ENCODE assay signal across 8 cellular contexts in the genomic region with DNA sequence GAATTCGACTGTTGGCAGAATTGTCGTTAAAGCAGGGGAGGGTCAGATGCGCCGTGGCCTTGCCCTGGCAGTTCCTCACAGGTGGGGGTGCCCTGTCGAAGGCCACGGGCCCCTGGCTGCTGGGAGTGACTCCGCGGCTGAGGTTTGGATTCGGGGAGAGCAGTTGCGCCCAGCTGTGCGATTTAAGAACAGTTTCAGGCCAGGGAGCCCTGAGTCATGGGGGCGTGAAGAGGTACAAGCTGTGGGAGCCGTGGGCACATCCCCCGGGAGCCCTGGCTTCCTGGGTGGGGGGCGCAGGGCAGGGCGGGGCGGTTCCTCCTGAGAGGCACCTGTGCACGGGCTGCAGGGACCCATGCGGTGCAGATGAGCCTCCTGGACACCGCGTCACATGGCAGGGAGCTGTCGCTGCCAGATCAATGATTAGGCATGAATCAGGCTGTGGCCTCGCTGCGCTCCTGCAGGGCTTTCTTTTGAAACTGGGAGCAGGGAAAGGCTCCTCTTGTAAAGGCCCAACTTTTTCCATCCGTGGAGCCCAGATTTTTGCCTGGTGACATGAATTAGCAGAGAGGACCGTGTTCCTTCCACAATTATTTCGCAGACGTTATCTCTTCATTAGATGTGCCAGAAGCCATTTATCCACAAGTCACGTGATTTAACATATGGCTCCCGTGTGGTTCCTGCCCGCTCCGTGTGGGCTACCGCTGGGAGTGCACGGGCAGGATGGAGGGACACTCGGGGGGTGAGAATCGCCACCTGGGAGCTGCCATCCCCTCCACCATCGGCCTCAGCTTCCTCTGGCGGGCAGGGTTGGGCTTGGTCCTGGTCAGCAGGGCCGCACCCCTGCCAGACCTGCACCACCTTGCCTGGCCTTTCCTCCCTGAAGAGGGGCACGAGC. TPM values are rescaled to one million over a fixed set of nuclear protein-coding genes. Genes with fewer than 3 reads are reported as not detected.
A peak's percentile ranks its signal among the peaks of the same experiment; 100 is the strongest.
DNase-seq lines count a peak whose midpoint lies in the region; ATAC-seq and TF ChIP-seq lines count a peak whose summit lies in the region.

No MANE protein-coding gene starts in this region.

- H3K4me1 Mint-ChIP-seq in activated naive CD8-positive, alpha-beta T cell treated with anti-CD3 and anti-CD28 coated beads for 36 hours = peaks cover 5% of the 10 kb centered on the region

- in situ Hi-C loops in HAP-1 (cut with MboI; ENCODE audit: low sequenced_read_pairs) = no loop called here

- no peaks in the 10 kb centered on the region for H3K9me3 ChIP-seq in HAP-1

- H3K36me3 ChIP-seq in HAP-1 (replicated peaks) = peaks cover 6% of the 10 kb centered on the region

- H3K9me3 Mint-ChIP-seq in activated naive CD8-positive, alpha-beta T cell treated with anti-CD3 and anti-CD28 coated beads for 36 hours = no peaks in the 10 kb centered on the region

- H3K27me3 ChIP-seq in HAP-1 (ENCODE audit: low read depth) = no peaks in the 10 kb centered on the region

- DNase-seq in DMS 273 treated with DMSO at 0.1 percent for 48 hours (lab: John Stamatoyannopoulos, UW) (peak; percentile 2), HAP-1 (ENCODE audit: low spot score in 2 of 2) (peak; percentile 44 to 59), NCI-H526 treated with DMSO at 0.1 percent for 48 hours (lab: John Stamatoyannopoulos, UW) (peak; percentile 24), left cardiac atrium (peak; percentile 65), retinal pigment epithelial cell (ENCODE audit: low read depth) (no peak), DMS114 treated with DMSO at 0.1 percent for 48 hours (lab: John Stamatoyannopoulos, UW; ENCODE audit: unreplicated experiment) (no peak)
- DNase-seq in activated naive CD8-positive, alpha-beta T cell treated with anti-CD3 and anti-CD28 coated beads for 36 hours = peak; percentile 45

- H3K27ac Mint-ChIP-seq in activated naive CD8-positive, alpha-beta T cell treated with anti-CD3 and anti-CD28 coated beads for 36 hours = peak overlapping the region; percentile 79

- H3K4me3 ChIP-seq in HAP-1 (peak overlapping the region; percentile 47), retinal pigment epithelial cell (ENCODE audit: low read length) (peak overlapping the region; percentile 62)

- no peaks in the 10 kb centered on the region for H3K27me3 Mint-ChIP-seq in activated naive CD8-positive, alpha-beta T cell treated with anti-CD3 and anti-CD28 coated beads for 36 hours

- intact Hi-C loops in left cardiac atrium (cut with DNase I) = no loop called here

- no peak for TF ChIP-seq CTCF in retinal pigment epithelial cell (conservative IDR thresholded peaks at IDR 0.05; ENCODE audit: low read depth, low read length)

- H3K4me1 ChIP-seq in HAP-1 = peaks cover 8% of the 10 kb centered on the region

- peak overlapping the region; percentile 81 for H3K4me3 Mint-ChIP-seq in activated naive CD8-positive, alpha-beta T cell treated with anti-CD3 and anti-CD28 coated beads for 36 hours

- H3K36me3 Mint-ChIP-seq in activated naive CD8-positive, alpha-beta T cell treated with anti-CD3 and anti-CD28 coated beads for 36 hours = no peaks in the 10 kb centered on the region

- ATAC-seq in left cardiac atrium (peak in 1 of 2 donors; percentile 9), HG03097 (IDR thresholded peaks at IDR 0.05; ENCODE audit: low FRiP score, unreplicated experiment) (no peak)

RNA-seq across cellular contexts. Expression of a gene that starts 0.9 kb away (rescaled TPM):
- total RNA-seq in activated naive CD8-positive, alpha-beta T cell treated with anti-CD3 and anti-CD28 coated beads for 36 hours = 1 to 10 TPM; 2.9 to 3.1 TPM
- 10 to 100 TPM; 11.8 to 12.7 TPM for total RNA-seq in left cardiac atrium

Comparison
In these comparisons a context has a peak if more than half of its experiments do, and no peak if none do; other contexts are left out.
1. DNase-seq: peak in DMS 273 treated with DMSO at 0.1 percent for 48 hours (single experiment), HAP-1 (2 of 2), NCI-H526 treated with DMSO at 0.1 percent for 48 hours (single experiment), activated naive CD8-positive, alpha-beta T cell treated with anti-CD3 and anti-CD28 coated beads for 36 hours (single experiment) and left cardiac atrium (single experiment); none in retinal pigment epithelial cell (single experiment) and DMS114 treated with DMSO at 0.1 percent for 48 hours (single experiment).